Comparison of ENCODE assay signal across 9 cellular contexts in genomic region chr3:111610189-111610588, GRCh38. TPM values are rescaled to one million over a fixed set of nuclear protein-coding genes. Genes with fewer than 3 reads are reported as not detected.
DNase-seq lines count a peak whose midpoint lies in the region; ATAC-seq, FAIRE-seq and TF ChIP-seq lines count a peak whose summit lies in the region.
"Had no signal": no experiment of that assay in that cellular context is flagged by ENCODE, and none has a peak within 500 bp of the region (broad histone marks: within the 10 kb centered on the region; RNA-seq: fewer than 3 reads in every experiment).

No MANE protein-coding gene starts in this region.

- peaks cover 4% of the 10 kb centered on the region for H3K27me3 Mint-ChIP-seq in astrocyte (ENCODE audit: low read depth, unreplicated experiment)

- H3K36me3 ChIP-seq in astrocyte (ENCODE audit: insufficient read depth, low read length) = no peaks in the 10 kb centered on the region

- ATAC-seq in HG03442 (IDR thresholded peaks at IDR 0.05; ENCODE audit: unreplicated experiment) = peak; percentile 91

- TF ChIP-seq CTCF in GM12864 (IDR thresholded peaks at IDR 0.05; ENCODE audit: low read depth, low read length, missing control alignments) (no peak), GM20000 (IDR thresholded peaks at IDR 0.05; ENCODE audit: extremely low read depth, missing control alignments) (no peak), astrocyte (IDR thresholded peaks at IDR 0.05; ENCODE audit: insufficient read depth, low read depth, low read length) (no peak)

- H3K27ac Mint-ChIP-seq in astrocyte (ENCODE audit: unreplicated experiment) = no peak overlapping the region

- H2AFZ ChIP-seq in astrocyte (ENCODE audit: low read depth, low read length) = no peak overlapping the region
- H2AFZ ChIP-seq: hepatocyte had no signal

- no peak for FAIRE-seq in astrocyte (lab: Jason Lieb, UNC)

- H3K9me3 Mint-ChIP-seq in astrocyte (ENCODE audit: unreplicated experiment) = no peaks in the 10 kb centered on the region

- no peak overlapping the region for H3K4me3 Mint-ChIP-seq in astrocyte (ENCODE audit: unreplicated experiment)

- no peak overlapping the region for H3K9ac ChIP-seq in astrocyte (ENCODE audit: low read length)

- H4K20me1 ChIP-seq in astrocyte (ENCODE audit: insufficient read depth, low read length) = no peaks in the 10 kb centered on the region

- no peaks in the 10 kb centered on the region for H3K4me1 ChIP-seq in astrocyte (ENCODE audit: insufficient read depth, low read length)

- DNase-seq in GM12864 (ENCODE audit: low read depth) (peak; percentile 58), GM20000 (ENCODE audit: low spot score) (peak; percentile 10), astrocyte (ENCODE audit: low read depth) (peak; percentile 44), SHP77 (lab: John Stamatoyannopoulos, UW) (no peak), GM03348 (ENCODE audit: low spot score) (no peak), COLO668 (lab: John Stamatoyannopoulos, UW; ENCODE audit: unreplicated experiment) (no peak), NCI-H2171 treated with DMSO at 0.1 percent for 48 hours (lab: John Stamatoyannopoulos, UW) (no peak)

- no peaks in the 10 kb centered on the region for H3K9me3 ChIP-seq in astrocyte (ENCODE audit: insufficient read depth, low read depth, low read length)

- no peaks in the 10 kb centered on the region for H3K79me2 ChIP-seq in astrocyte (ENCODE audit: insufficient read depth, low read length)
- H3K79me2 ChIP-seq: hepatocyte had no signal

- no peak overlapping the region for H3K27ac ChIP-seq in astrocyte (ENCODE audit: low read depth, low read length)
- H3K27ac ChIP-seq: hepatocyte had no signal

- H3K4me1 Mint-ChIP-seq in astrocyte (ENCODE audit: low read depth, unreplicated experiment) = no peaks in the 10 kb centered on the region

- no peaks in the 10 kb centered on the region for H3K27me3 ChIP-seq in astrocyte (ENCODE audit: insufficient read depth, low read length)
- H3K27me3 ChIP-seq: hepatocyte had no signal

- H3K4me2 ChIP-seq in astrocyte (ENCODE audit: low read length) = peak overlapping the region; percentile 12
- H3K4me2 ChIP-seq: hepatocyte had no signal

- no peak overlapping the region for H3K4me3 ChIP-seq in GM12864 (ENCODE audit: low read depth, low read length)
- no peak overlapping the region for H3K4me3 ChIP-seq in astrocyte (ENCODE audit: insufficient read depth, low read depth, low read length)
- H3K4me3 ChIP-seq: hepatocyte had no signal

- H3K36me3 Mint-ChIP-seq in astrocyte (ENCODE audit: low read depth, unreplicated experiment) = no peaks in the 10 kb centered on the region

RNA-seq across cellular contexts. Expression of gene ZBED2, which starts 15.0 kb away (rescaled TPM):
- 0.36 and 1.0 TPM in 2 replicates for total RNA-seq in astrocyte

Comparison
In these comparisons a context has a peak if more than half of its experiments do, and no peak if none do; other contexts are left out.
1. DNase-seq: peak in GM12864 (single experiment), GM20000 (single experiment) and astrocyte (single experiment); none in SHP77 (0 of 2), GM03348 (single experiment), COLO668 (single experiment) and NCI-H2171 treated with DMSO at 0.1 percent for 48 hours (single experiment).